In the genomic region with DNA sequence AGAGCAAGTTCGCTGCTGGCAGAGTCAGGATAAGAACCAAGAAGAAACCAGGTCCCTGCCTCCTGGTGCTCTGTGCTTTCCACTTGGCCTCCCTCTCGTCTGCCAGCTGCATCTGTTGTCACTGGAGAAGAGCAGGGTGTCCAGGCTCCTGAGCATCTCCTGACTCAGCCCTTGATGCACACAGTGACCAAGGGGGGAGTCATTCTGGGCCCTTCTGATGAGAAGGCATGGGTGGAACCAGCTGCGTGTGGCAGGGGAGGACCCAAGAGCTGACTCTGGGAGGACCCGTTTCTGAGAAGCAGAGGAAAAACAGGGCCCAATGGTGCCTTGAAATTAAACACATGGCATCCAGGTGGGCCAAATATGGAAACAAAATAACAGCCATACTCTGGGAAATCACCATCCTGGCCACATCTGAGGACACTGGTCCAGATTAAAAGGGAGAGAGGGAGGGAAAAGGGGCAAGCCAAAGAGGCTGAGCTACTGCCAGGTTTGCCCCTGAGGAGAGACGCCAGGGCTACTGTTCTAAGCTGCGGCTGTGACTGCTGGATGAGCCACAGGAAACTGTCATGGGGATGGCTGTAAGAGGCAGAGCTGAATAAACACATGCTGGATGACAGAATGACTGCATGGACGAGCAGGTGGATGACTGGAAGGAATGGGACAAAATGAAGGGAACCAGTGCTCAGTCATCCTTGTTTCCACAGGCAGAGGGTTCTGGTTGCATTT, we compare ENCODE assay signal across 1 cellular context.
TF ChIP-seq lines count a peak whose summit lies in the region.

No MANE protein-coding gene starts in this region.

TF ChIP-seq in HepG2, 621 proteins besides CTCF, POLR2A, EP300 and RAD21 (continued from another document):
- TF ChIP-seq DR1 (CRISPR knock-in tag; IDR thresholded peaks at IDR 0.05): no peak
- TF ChIP-seq, protein P1, sequence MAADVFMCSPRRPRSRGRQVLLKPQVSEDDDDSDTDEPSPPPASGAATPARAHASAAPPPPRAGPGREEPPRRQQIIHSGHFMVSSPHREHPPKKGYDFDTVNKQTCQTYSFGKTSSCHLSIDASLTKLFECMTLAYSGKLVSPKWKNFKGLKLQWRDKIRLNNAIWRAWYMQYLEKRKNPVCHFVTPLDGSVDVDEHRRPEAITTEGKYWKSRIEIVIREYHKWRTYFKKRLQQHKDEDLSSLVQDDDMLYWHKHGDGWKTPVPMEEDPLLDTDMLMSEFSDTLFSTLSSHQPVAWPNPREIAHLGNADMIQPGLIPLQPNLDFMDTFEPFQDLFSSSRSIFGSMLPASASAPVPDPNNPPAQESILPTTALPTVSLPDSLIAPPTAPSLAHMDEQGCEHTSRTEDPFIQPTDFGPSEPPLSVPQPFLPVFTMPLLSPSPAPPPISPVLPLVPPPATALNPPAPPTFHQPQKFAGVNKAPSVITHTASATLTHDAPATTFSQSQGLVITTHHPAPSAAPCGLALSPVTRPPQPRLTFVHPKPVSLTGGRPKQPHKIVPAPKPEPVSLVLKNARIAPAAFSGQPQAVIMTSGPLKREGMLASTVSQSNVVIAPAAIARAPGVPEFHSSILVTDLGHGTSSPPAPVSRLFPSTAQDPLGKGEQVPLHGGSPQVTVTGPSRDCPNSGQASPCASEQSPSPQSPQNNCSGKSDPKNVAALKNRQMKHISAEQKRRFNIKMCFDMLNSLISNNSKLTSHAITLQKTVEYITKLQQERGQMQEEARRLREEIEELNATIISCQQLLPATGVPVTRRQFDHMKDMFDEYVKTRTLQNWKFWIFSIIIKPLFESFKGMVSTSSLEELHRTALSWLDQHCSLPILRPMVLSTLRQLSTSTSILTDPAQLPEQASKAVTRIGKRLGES (CRISPR knock-in tag; IDR thresholded peaks at IDR 0.05; ENCODE audit: borderline replicate concordance): no peak
- no peak for TF ChIP-seq ZNF776 (CRISPR knock-in tag; IDR thresholded peaks at IDR 0.05)
- TF ChIP-seq ATF7-NPFF (CRISPR knock-in tag; IDR thresholded peaks at IDR 0.05; ENCODE audit: low read depth): no peak
- no peak for TF ChIP-seq TCF12 (IDR thresholded peaks at IDR 0.05)
- TF ChIP-seq TCF12 (CRISPR knock-in tag; IDR thresholded peaks at IDR 0.05): no peak
- no peak for TF ChIP-seq HMG20A (CRISPR knock-in tag; IDR thresholded peaks at IDR 0.05; ENCODE audit: borderline replicate concordance)
- TF ChIP-seq, protein P2, sequence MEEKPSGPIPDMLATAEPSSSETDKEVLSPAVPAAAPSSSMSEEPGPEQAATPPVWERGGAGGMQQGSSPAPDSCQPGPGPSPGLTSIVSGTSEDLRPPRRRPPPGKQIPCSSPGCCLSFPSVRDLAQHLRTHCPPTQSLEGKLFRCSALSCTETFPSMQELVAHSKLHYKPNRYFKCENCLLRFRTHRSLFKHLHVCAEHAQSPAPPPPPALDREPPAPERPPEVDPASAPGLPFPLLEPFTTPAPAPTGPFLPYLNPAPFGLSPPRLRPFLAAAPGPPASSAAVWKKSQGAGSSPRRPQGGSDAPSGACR (CRISPR knock-in tag; IDR thresholded peaks at IDR 0.05): no peak
TF ChIP-seq in HepG2: peak in this region for 0.
